ENCODE assay signal across 29 cellular contexts in the genomic region with DNA sequence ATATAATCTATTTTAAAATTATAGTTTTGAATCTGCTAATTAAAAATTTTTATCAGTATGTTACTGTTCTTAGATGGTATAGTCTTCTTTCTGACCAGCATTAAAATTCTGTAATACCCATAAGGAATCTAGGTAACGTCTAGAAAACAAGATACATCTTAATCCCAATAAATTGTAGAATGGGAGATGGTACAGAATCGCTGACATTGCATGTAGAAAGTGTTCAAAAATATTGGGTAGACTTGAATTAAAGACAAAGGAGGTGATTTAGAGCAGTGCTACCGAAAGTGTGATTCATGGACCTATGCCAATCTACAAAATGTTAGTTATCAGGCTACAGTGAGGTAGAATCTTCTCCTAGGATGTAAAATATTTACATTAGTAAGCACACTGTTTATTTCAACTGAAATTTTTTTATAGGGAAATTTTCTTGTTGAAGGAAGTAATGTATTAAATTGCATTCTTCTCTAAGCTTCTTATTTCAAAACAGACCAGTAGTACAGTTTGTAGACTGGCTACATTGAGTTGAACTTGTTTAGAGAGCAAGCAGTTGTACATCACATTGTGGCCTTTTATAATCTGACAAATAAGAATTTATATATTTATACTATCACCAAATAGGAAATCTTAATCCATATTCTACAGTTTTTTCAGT.
"Had no signal": no experiment of that assay in that cellular context is flagged by ENCODE, and none has a peak within 500 bp of the region (broad histone marks: within the 10 kb centered on the region; RNA-seq: fewer than 3 reads in every experiment).

No MANE protein-coding gene starts in this region.

- H3K27me3 ChIP-seq: hepatocyte, neural progenitor cell, neutrophil, ovary, right atrium auricular region, stomach, tibial artery, upper lobe of right lung had no signal

- FAIRE-seq: keratinocyte, urothelium cell line had no signal

- H3K4me1 ChIP-seq: neural progenitor cell, upper lobe of right lung had no signal

- H3K9me3 ChIP-seq: lower lobe of right lung, neutrophil, ovary, right atrium auricular region, stomach, thoracic aorta, tibial artery, upper lobe of right lung had no signal

- ATAC-seq: left cardiac atrium; left lobe of liver; lower lobe of right lung; natural killer cell; sciatic nerve; stimulated activated naive B cell treated with anti-CD40 and anti-IgM and Interleukin-4, amounts not matched to agents 10 μg/mL and 1 μg/mL and 100 μg/mL, for 72 hours; stimulated activated naive CD8-positive, alpha-beta T cell treated with anti-CD3 and anti-CD28 coated beads, Interleukin-15, Interleukin-2, amounts not matched to agents 100 U/mL and 50 U/mL, for 24 hours; upper lobe of right lung had no signal

- H3K4me2 ChIP-seq: hepatocyte, neural progenitor cell had no signal

- H2AFZ ChIP-seq: hepatocyte, neural progenitor cell had no signal

- DNase-seq: kidney glomerular epithelial cell; left cardiac atrium; lower lobe of right lung; mesendoderm; naive B cell; natural killer cell; nephron progenitor cell; occipital lobe; ovary; stimulated activated CD4-positive, alpha-beta T cell treated with anti-CD3 and anti-CD28 coated beads, Interleukin-12 subunit alpha, Interleukin-12 subunit beta, amount 100 ng/mL, for 4 hours; stimulated activated CD4-positive, alpha-beta T cell treated with anti-CD3 and anti-CD28 coated beads, Interleukin-15, amount 100 ng/mL, for 24 hours; stimulated activated CD4-positive, alpha-beta T cell treated with anti-CD3 and anti-CD28 coated beads, Interleukin-2, amount 100 ng/mL, for 24 hours; stimulated activated CD4-positive, alpha-beta T cell treated with anti-CD3 and anti-CD28 coated beads, Interleukin-4, amount 100 ng/mL, for 1 hour; stimulated activated naive B cell treated with anti-CD40 and anti-IgM and Interleukin-4, amounts not matched to agents 10 μg/mL and 1 μg/mL and 100 μg/mL, for 72 hours; stimulated activated naive CD8-positive, alpha-beta T cell treated with anti-CD3 and anti-CD28 coated beads, Interleukin-15, Interleukin-2, amounts not matched to agents 100 U/mL and 50 U/mL, for 24 hours; stomach; tibial artery; trophoblast cell; upper lobe of right lung had no signal

- H3K27ac ChIP-seq: hepatocyte, lower lobe of right lung, neural progenitor cell, neutrophil, ovary, right atrium auricular region, skin epidermis, stomach, thoracic aorta, tibial artery, upper lobe of right lung had no signal

- H3K9ac ChIP-seq: neural progenitor cell had no signal

- H3K4me3 ChIP-seq: hepatocyte, lower lobe of right lung, neural progenitor cell, ovary, right atrium auricular region, skin epidermis, stomach, thoracic aorta, tibial artery, upper lobe of right lung had no signal

- H3K36me3 ChIP-seq: neural progenitor cell, ovary, thoracic aorta, upper lobe of right lung had no signal
